ENCODE assay signal across 9 cellular contexts in genomic region chrX:48590203-48591103, GRCh38. TPM values are rescaled to one million over a fixed set of nuclear protein-coding genes. Genes with fewer than 3 reads are reported as not detected.
DNase-seq lines count a peak whose midpoint lies in the region; ATAC-seq, FAIRE-seq and TF ChIP-seq lines count a peak whose summit lies in the region.
"Had no signal": no experiment of that assay in that cellular context is flagged by ENCODE, and none has a peak within 500 bp of the region (broad histone marks: within the 10 kb centered on the region; RNA-seq: fewer than 3 reads in every experiment).

No MANE protein-coding gene starts in this region.

- CTCF ChIA-PET in GM12878 (lab: Yijun Ruan, JAX), result no interaction called here

- no peaks in the 10 kb centered on the region for H3K79me2 ChIP-seq in GM12878 (ENCODE audit: control insufficient read depth, insufficient read depth, low read length)

- no peaks in the 10 kb centered on the region for H4K20me1 ChIP-seq in GM12878 (ENCODE audit: control insufficient read depth, insufficient read depth)

- H3K4me1 Mint-ChIP-seq in osteocyte (ENCODE audit: unreplicated experiment), result peaks cover 6% of the 10 kb centered on the region

- H3K27me3 ChIP-seq in GM12878 (replicated peaks in 1 of 2; ENCODE audit: control insufficient read depth in 2 of 2, insufficient read depth in 2 of 2, low read length in 1 of 2), result no peaks in the 10 kb centered on the region

- SMC1A ChIA-PET in GM12878 (lab: Charles Lee; ENCODE audit: uncharacterized antibody, unreplicated experiment), result no interaction called here

- peaks cover 7% of the 10 kb centered on the region for H3K9me3 Mint-ChIP-seq in osteocyte (ENCODE audit: unreplicated experiment)

- DNase-seq in GM12878 (ENCODE audit: low read depth, low spot score), result no peak
- peak; percentile 38 for DNase-seq in fibroblast of pulmonary artery (ENCODE audit: low read depth)
- no peak for DNase-seq in osteocyte (ENCODE audit: extremely low spot score, unreplicated experiment)
- DNase-seq in G401 (ENCODE audit: low spot score), result no peak
- no peak for DNase-seq in amniotic stem cell (lab: John Stamatoyannopoulos, UW)
- DNase-seq: stimulated activated CD4-positive, alpha-beta T cell treated with anti-CD3 and anti-CD28 coated beads, Interleukin-1b, Interleukin-23, amount 100 ng/mL, for 48 hours had no signal

- H3K27ac ChIP-seq in C4-2B (peak overlapping the region; percentile 57), GM12878 (ENCODE audit: control insufficient read depth, insufficient read depth) (no peak overlapping the region)

- no TSS peak for BruUV-seq in GM12878 (replicated peaks; lab: Mats Ljungman, UMichigan)

- no peaks in the 10 kb centered on the region for H3K36me3 Mint-ChIP-seq in osteocyte (ENCODE audit: unreplicated experiment)

- no peak overlapping the region for H2AFZ ChIP-seq in GM12878 (ENCODE audit: control insufficient read depth, low read depth, low read length)

- 70% methylated on average over 21 of the region's 21 CpGs for WGBS in GM12878 (ENCODE audit: insufficient coverage, insufficient replicate concordance, low lambda C conversion rate, missing lambda C conversion rate)

- no peak overlapping the region for H3K4me3 ChIP-seq in GM12878
- no peak overlapping the region for H3K4me3 ChIP-seq in fibroblast of pulmonary artery (replicated peaks; ENCODE audit: low read depth, low read length)

- intact Hi-C loops in GM12878 (cut with micrococcal nuclease; ENCODE audit: unreplicated experiment), result no loop called here

- H3K4me3 Mint-ChIP-seq in osteocyte (ENCODE audit: unreplicated experiment), result no peak overlapping the region

- H3K4me2 ChIP-seq in GM12878 (ENCODE audit: control insufficient read depth, insufficient read depth), result no peak overlapping the region

- TF ChIP-seq CTCF in C4-2B (conservative IDR thresholded peaks at IDR 0.05) (no peak), GM12878 (IDR thresholded peaks at IDR 0.05 in 2 of 3, conservative IDR thresholded peaks at IDR 0.05 in 1 of 3; ENCODE audit: control insufficient read depth in 2 of 3, extremely low read depth in 1 of 3, insufficient read depth in 1 of 3, low read depth in 3 of 3, low read length in 3 of 3) (no peak), fibroblast of pulmonary artery (IDR thresholded peaks at IDR 0.05; ENCODE audit: low read length, missing control alignments) (no peak), osteocyte (IDR thresholded peaks at IDR 0.05) (no peak)

- H3K36me3 ChIP-seq in GM12878 (ENCODE audit: control insufficient read depth in 2 of 2, insufficient read depth in 2 of 2, low read length in 1 of 2), result no peaks in the 10 kb centered on the region

- no peak for TF ChIP-seq POLR2A in GM12878 (IDR thresholded peaks at IDR 0.05; ENCODE audit: low read depth, low read length)

- no peaks in the 10 kb centered on the region for H3K9me3 ChIP-seq in GM12878 (replicated peaks; ENCODE audit: control insufficient read depth, insufficient read depth, low read length)

- no peak for TF ChIP-seq EP300 in GM12878 (IDR thresholded peaks at IDR 0.05; ENCODE audit: borderline replicate concordance in 1 of 2, control insufficient read depth in 1 of 2, low read depth in 2 of 2, low read length in 2 of 2)

- peak overlapping the region; percentile 23 for H3K27ac Mint-ChIP-seq in osteocyte (ENCODE audit: unreplicated experiment)

- no peaks in the 10 kb centered on the region for H3K27me3 Mint-ChIP-seq in osteocyte (ENCODE audit: unreplicated experiment)

- no peaks in the 10 kb centered on the region for H3K4me1 ChIP-seq in GM12878 (ENCODE audit: control insufficient read depth, insufficient read depth, low read length)

- POLR2A ChIA-PET in GM12878 (lab: Charles Lee), result interaction anchor here (0.6 to 1.2 kb wide), 3 partner anchors 22 to 542 kb away, joined by 3 to 6 read pairs (median 4); no protein-coding TSS in a partner anchor

- no peak for ATAC-seq in GM12878
- no peak for ATAC-seq in GM21576 (IDR thresholded peaks at IDR 0.05; ENCODE audit: unreplicated experiment)
- ATAC-seq in HG03342 (IDR thresholded peaks at IDR 0.05; ENCODE audit: unreplicated experiment), result no peak

- in situ Hi-C loops in GM12878 (cut with MboI) (no loop called here), G401 (cut with HindIII; ENCODE audit: low sequenced_read_pairs) (no loop called here)

- no peak for FAIRE-seq in GM12878 (lab: Jason Lieb, UNC)

- RAD21 ChIA-PET in GM12878 (lab: Charles Lee; ENCODE audit: unreplicated experiment), result no interaction called here

- no peak overlapping the region for H3K9ac ChIP-seq in GM12878 (ENCODE audit: control insufficient read depth, insufficient read depth, low read length)

- no peak for TF ChIP-seq RAD21 in GM12878 (IDR thresholded peaks at IDR 0.05; ENCODE audit: insufficient read depth, low read depth, low read length)

TF ChIP-seq in GM12878, 131 proteins besides CTCF, POLR2A, EP300 and RAD21 (continues in another document):
- TF ChIP-seq E2F4 (IDR thresholded peaks at IDR 0.05; ENCODE audit: low read depth, low read length), result no peak

RNA-seq across cellular contexts. Expression of gene WDR13, which starts 6.8 kb away (rescaled TPM):
- 38.3 and 49.7 TPM in 2 replicates for total RNA-seq in GM12878 (2013; cell fraction: nucleolus; rRNA removed)
- 51.1 and 52.0 TPM in 2 replicates for total RNA-seq in GM12878 (2014; rRNA removed)
- 16.3 and 17.2 TPM in 2 replicates for total RNA-seq in GM12878 (2014; rRNA removed; fragmentation: Illumina TruSeq; extraction: Trizol)
- 49.5 and 54.3 TPM in 2 replicates for total RNA-seq in GM12878 (2021)
- polyA plus RNA-seq in GM12878 (2011; ENCODE audit: low read depth), result 18.0 TPM
- polyA plus RNA-seq in GM12878 (2011; rRNA removed), result 11.8 and 19.6 TPM in 2 replicates
- 64.8 and 77.2 TPM in 2 replicates for polyA plus RNA-seq in GM12878 (2011; cell fraction: cytosol; rRNA removed)
- 191 and 250 TPM in 2 replicates for polyA plus RNA-seq in GM12878 (2011; cell fraction: nucleus; rRNA removed)
- 64.4 and 133 TPM in 2 replicates for polyA plus RNA-seq in GM12878 (2012)
- 3.9 and 19.8 TPM in 2 replicates for polyA plus RNA-seq in GM12878 (2014; fragmentation: Illumina TruSeq; extraction: Trizol)
- polyA plus RNA-seq in GM12878 (2014; fragmentation: Nextera tagmentation; extraction: Ambion mirVana), result 10 to 100 TPM in 1 of 2 experiments, 1 to 10 TPM in 1; 6.9 to 20.1 TPM
- 37.6 and 52.1 TPM in 2 replicates for polyA plus RNA-seq in GM12878 (2014; rRNA removed)
- 10 to 100 TPM; 44.6 to 62.7 TPM for polyA plus RNA-seq in GM12878 (2016; fragmentation: Nextera tagmentation; extraction: Ambion mirVana)
- 18.4 and 45.3 TPM in 2 replicates for polyA minus RNA-seq in GM12878 (2011; rRNA and poly(A)+ RNA removed)
- polyA minus RNA-seq in GM12878 (2011; cell fraction: cytosol; rRNA and poly(A)+ RNA removed), result 13.3 and 19.9 TPM in 2 replicates
- polyA minus RNA-seq in GM12878 (2011; cell fraction: nucleus; rRNA and poly(A)+ RNA removed), result 15.0 and 31.8 TPM in 2 replicates
- 89.9 and 97.8 TPM in 2 replicates for total RNA-seq in osteocyte
- 71.3 and 76.8 TPM in 2 replicates for total RNA-seq in G401 (2014; rRNA removed; shearing (Covaris generic))

RNA-seq across cellular contexts. Expression of gene RBM3, which starts 16.2 kb away (rescaled TPM):
- total RNA-seq in GM12878 (2013; cell fraction: nucleolus; rRNA removed), result 140 and 144 TPM in 2 replicates
- total RNA-seq in GM12878 (2014; rRNA removed) (330 and 346 TPM in 2 replicates), GM12878 (2014; rRNA removed; fragmentation: Illumina TruSeq; extraction: Trizol) (398 and 417 TPM in 2 replicates), GM12878 (2021) (269 and 304 TPM in 2 replicates), osteocyte (298 and 325 TPM in 2 replicates)
- polyA plus RNA-seq in GM12878 (2011; ENCODE audit: low read depth), result 227 TPM
- polyA plus RNA-seq in GM12878 (2011; rRNA removed) (174 and 221 TPM in 2 replicates), GM12878 (2014; fragmentation: Illumina TruSeq; extraction: Trizol) (435 and 467 TPM in 2 replicates), GM12878 (2014; fragmentation: Nextera tagmentation; extraction: Ambion mirVana) (100 to 1,000 TPM; 170 to 179 TPM), GM12878 (2014; rRNA removed) (385 and 405 TPM in 2 replicates), GM12878 (2016; fragmentation: Nextera tagmentation; extraction: Ambion mirVana) (100 to 1,000 TPM; 209 to 213 TPM)
- polyA plus RNA-seq in GM12878 (2011; cell fraction: cytosol; rRNA removed), result 116 and 147 TPM in 2 replicates
- polyA plus RNA-seq in GM12878 (2011; cell fraction: nucleus; rRNA removed), result 135 and 166 TPM in 2 replicates
- 207 and 257 TPM in 2 replicates for polyA plus RNA-seq in GM12878 (2012)
- 171 and 172 TPM in 2 replicates for polyA minus RNA-seq in GM12878 (2011; rRNA and poly(A)+ RNA removed)
- 49.4 and 51.5 TPM in 2 replicates for polyA minus RNA-seq in GM12878 (2011; cell fraction: cytosol; rRNA and poly(A)+ RNA removed)
- polyA minus RNA-seq in GM12878 (2011; cell fraction: nucleus; rRNA and poly(A)+ RNA removed), result 75.9 and 125 TPM in 2 replicates
- 297 and 376 TPM in 2 replicates for total RNA-seq in G401 (2014; rRNA removed; shearing (Covaris generic))

RNA-seq across cellular contexts. Expression of gene TBC1D25, which starts 50.9 kb away (rescaled TPM):
- 12.4 and 13.6 TPM in 2 replicates for total RNA-seq in GM12878 (2013; cell fraction: nucleolus; rRNA removed)
- total RNA-seq in GM12878 (2014; rRNA removed) (8.0 and 8.3 TPM in 2 replicates), GM12878 (2014; rRNA removed; fragmentation: Illumina TruSeq; extraction: Trizol) (2.0 and 2.7 TPM in 2 replicates), GM12878 (2021) (17.3 and 20.6 TPM in 2 replicates), osteocyte (16.4 and 19.9 TPM in 2 replicates)
- polyA plus RNA-seq in GM12878 (2011; ENCODE audit: low read depth), result 9.3 TPM
- polyA plus RNA-seq in GM12878 (2011; rRNA removed) (3.6 and 9.6 TPM in 2 replicates), GM12878 (2014; fragmentation: Illumina TruSeq; extraction: Trizol) (7.0 and 10.4 TPM in 2 replicates), GM12878 (2014; fragmentation: Nextera tagmentation; extraction: Ambion mirVana) (1 to 10 TPM in 1 of 2 experiments, under 1 TPM in 1; 0.79 to 2.3 TPM), GM12878 (2014; rRNA removed) (13.5 and 13.8 TPM in 2 replicates), GM12878 (2016; fragmentation: Nextera tagmentation; extraction: Ambion mirVana) (10 to 100 TPM; 11.3 to 11.6 TPM)
- 14.6 and 15.2 TPM in 2 replicates for polyA plus RNA-seq in GM12878 (2011; cell fraction: cytosol; rRNA removed)
- polyA plus RNA-seq in GM12878 (2011; cell fraction: nucleus; rRNA removed), result 23.3 and 30.6 TPM in 2 replicates
- 18.8 and 19.5 TPM in 2 replicates for polyA plus RNA-seq in GM12878 (2012)
- polyA minus RNA-seq in GM12878 (2011; rRNA and poly(A)+ RNA removed), result 9.7 and 12.3 TPM in 2 replicates
- 3.1 and 5.7 TPM in 2 replicates for polyA minus RNA-seq in GM12878 (2011; cell fraction: cytosol; rRNA and poly(A)+ RNA removed)
- 4.8 and 8.2 TPM in 2 replicates for polyA minus RNA-seq in GM12878 (2011; cell fraction: nucleus; rRNA and poly(A)+ RNA removed)
- 2.0 and 6.6 TPM in 2 replicates for total RNA-seq in G401 (2014; rRNA removed; shearing (Covaris generic))
